19 cellular contexts compared by ENCODE assay signal in the genomic region with DNA sequence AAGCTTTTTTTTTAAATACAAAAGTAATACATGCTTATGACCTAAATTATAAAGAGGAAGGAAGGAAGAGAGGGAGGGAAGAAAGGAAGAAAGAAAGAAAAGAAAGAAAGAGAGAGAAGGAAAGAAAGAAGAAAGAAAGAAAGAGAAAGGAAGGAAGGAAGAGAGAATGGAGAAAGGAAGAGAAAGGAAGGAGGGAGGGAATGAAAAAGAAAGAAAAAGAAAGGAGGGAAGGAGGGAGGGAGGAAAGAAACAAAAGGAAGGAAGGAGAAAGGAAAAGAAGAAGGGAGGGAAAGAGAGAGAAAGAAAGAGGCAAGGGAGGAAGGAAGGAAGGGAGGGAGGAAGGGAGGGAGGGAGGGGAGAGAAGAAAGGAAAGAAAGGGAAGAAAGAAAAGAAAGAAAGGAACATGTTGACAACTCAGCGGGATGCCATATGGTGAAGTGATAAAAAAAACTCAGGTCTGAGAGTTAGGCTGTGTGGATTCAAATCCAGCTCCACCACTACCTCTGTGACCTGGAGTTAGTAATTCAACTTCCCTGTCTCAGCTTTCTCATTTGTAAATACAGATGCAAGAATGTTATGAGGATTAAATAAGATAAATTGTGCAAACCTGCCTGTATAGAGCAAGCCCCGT.
"Had no signal": no experiment of that assay in that cellular context is flagged by ENCODE, and none has a peak within 500 bp of the region (broad histone marks: within the 10 kb centered on the region; RNA-seq: fewer than 3 reads in every experiment).

No MANE protein-coding gene starts in this region.

- H3K4me1 ChIP-seq: left lung, neural progenitor cell had no signal

- H3K4me3 ChIP-seq: left lung, neural progenitor cell, suprapubic skin, tibial nerve had no signal

- H3K27me3 ChIP-seq: foreskin keratinocyte, neural progenitor cell, suprapubic skin, tibial nerve had no signal

- FAIRE-seq: astrocyte, colon, TTC549, urothelium cell line had no signal

- H3K4me2 ChIP-seq: neural progenitor cell had no signal

- H3K27ac ChIP-seq: foreskin keratinocyte, left lung, neural progenitor cell, suprapubic skin, tibial nerve, WERI-Rb-1 had no signal

- DNase-seq: activated naive CD4-positive, alpha-beta T cell treated with Interleukin-2 at 50 U/mL for 16 hours; activated naive CD8-positive, alpha-beta T cell treated with anti-CD3 and anti-CD28 coated beads for 36 hours; activated T-cell treated with anti-CD3 and anti-CD28 coated beads, Interleukin-2, amount 50 U/mL, for 1 hour; effector memory CD4-positive, alpha-beta T cell; foreskin keratinocyte; immature natural killer cell; kidney glomerular epithelial cell; left lung; naive thymus-derived CD8-positive, alpha-beta T cell; stimulated activated CD4-positive, alpha-beta T cell treated with anti-CD3 and anti-CD28 coated beads, Interleukin-4, amount 100 ng/mL, for 1 hour; stimulated activated naive CD8-positive, alpha-beta T cell treated with anti-CD3 and anti-CD28 coated beads, Interleukin-15, amount 100 ng/mL, for 72 hours; WERI-Rb-1 had no signal

- H3K9ac ChIP-seq: neural progenitor cell had no signal

- H3K36me3 ChIP-seq: left lung, neural progenitor cell, suprapubic skin, tibial nerve, WERI-Rb-1 had no signal
